ENCODE assay signal across 1 cellular context in genomic region chr16:46690281-46691178, GRCh38.
TF ChIP-seq lines count a peak whose summit lies in the region.

No MANE protein-coding gene starts in this region.

TF ChIP-seq in HepG2, 621 proteins besides CTCF, POLR2A, EP300 and RAD21 (continued from another document and continues in another):
- no peak for TF ChIP-seq ZNF562 (CRISPR knock-in tag; IDR thresholded peaks at IDR 0.05; ENCODE audit: borderline replicate concordance)
- no peak for TF ChIP-seq ZNF543 (CRISPR knock-in tag; IDR thresholded peaks at IDR 0.05)
- peak; percentile 73 for TF ChIP-seq CEBPG (CRISPR knock-in tag; IDR thresholded peaks at IDR 0.05)
- no peak for TF ChIP-seq HOXA9 (CRISPR knock-in tag; IDR thresholded peaks at IDR 0.05; ENCODE audit: borderline replicate concordance)
- no peak for TF ChIP-seq DDIT3 (CRISPR knock-in tag; IDR thresholded peaks at IDR 0.05)
- no peak for TF ChIP-seq PHB2 (IDR thresholded peaks at IDR 0.05; ENCODE audit: partially characterized antibody)
- no peak for TF ChIP-seq NFAT5 (CRISPR knock-in tag; IDR thresholded peaks at IDR 0.05)
- TF ChIP-seq SOX13 (IDR thresholded peaks at IDR 0.05) = no peak
- TF ChIP-seq SOX13 (CRISPR knock-in tag; conservative IDR thresholded peaks at IDR 0.05 in 1 of 2, IDR thresholded peaks at IDR 0.05 in 1 of 2) = peak in 1 of 2 experiments; percentile 56; a peak in 2 of 4 replicates
- TF ChIP-seq ZNF230 (CRISPR knock-in tag; IDR thresholded peaks at IDR 0.05) = no peak
- TF ChIP-seq HMG20A (CRISPR knock-in tag; IDR thresholded peaks at IDR 0.05; ENCODE audit: borderline replicate concordance) = peak; percentile 37; the same call in 1 of the 2 replicates
- TF ChIP-seq KIAA2018 (CRISPR knock-in tag; IDR thresholded peaks at IDR 0.05; ENCODE audit: borderline replicate concordance) = no peak
- TF ChIP-seq SALL1 (CRISPR knock-in tag; IDR thresholded peaks at IDR 0.05) = peak; percentile 74
- TF ChIP-seq NCOR1 (IDR thresholded peaks at IDR 0.05; ENCODE audit: borderline replicate concordance, low read length) = no peak
- no peak for TF ChIP-seq ZNF354B (CRISPR knock-in tag; IDR thresholded peaks at IDR 0.05)
- no peak for TF ChIP-seq MTF1 (CRISPR knock-in tag; IDR thresholded peaks at IDR 0.05)
- TF ChIP-seq ZFAT (CRISPR knock-in tag; conservative IDR thresholded peaks at IDR 0.05) = no peak
- TF ChIP-seq ZNF563 (CRISPR knock-in tag; IDR thresholded peaks at IDR 0.05) = no peak
- no peak for TF ChIP-seq DBP (CRISPR knock-in tag; IDR thresholded peaks at IDR 0.05; ENCODE audit: not compliant biosample characterization)
- TF ChIP-seq ZNF468 (CRISPR knock-in tag; IDR thresholded peaks at IDR 0.05) = no peak
- peak; percentile 36; the same call in 1 of the 2 replicates for TF ChIP-seq IRF2 (CRISPR knock-in tag; IDR thresholded peaks at IDR 0.05)
- TF ChIP-seq SUZ12 (IDR thresholded peaks at IDR 0.05; ENCODE audit: low read depth, low read length) = no peak
- no peak for TF ChIP-seq TBX3 (IDR thresholded peaks at IDR 0.05; ENCODE audit: borderline replicate concordance)
- TF ChIP-seq ZNF530 (CRISPR knock-in tag; IDR thresholded peaks at IDR 0.05; ENCODE audit: low read depth) = no peak
- TF ChIP-seq SRSF1 (optimal IDR thresholded peaks at IDR 0.05; ENCODE audit: low read depth, low read length) = no peak
- TF ChIP-seq GLMP (CRISPR knock-in tag; IDR thresholded peaks at IDR 0.05; ENCODE audit: borderline replicate concordance) = no peak
- peak; percentile 39; the same call in 1 of the 2 replicates for TF ChIP-seq IKZF5 (CRISPR knock-in tag; IDR thresholded peaks at IDR 0.05)
- peak; percentile 41; the same call in 1 of the 2 replicates for TF ChIP-seq THAP11 (CRISPR knock-in tag; IDR thresholded peaks at IDR 0.05)
- no peak for TF ChIP-seq JUNB (CRISPR knock-in tag; IDR thresholded peaks at IDR 0.05; ENCODE audit: borderline replicate concordance)
- no peak; the same call in 1 of the 2 replicates for TF ChIP-seq ZNF800 (CRISPR knock-in tag; IDR thresholded peaks at IDR 0.05)
- TF ChIP-seq ZNF12 (CRISPR knock-in tag; IDR thresholded peaks at IDR 0.05) = 0 out of 2 replicates have a peak, but pooled peaks have one; percentile 52
- no peak for TF ChIP-seq RFXANK (CRISPR knock-in tag; IDR thresholded peaks at IDR 0.05)
- no peak for TF ChIP-seq TRIM24 (CRISPR knock-in tag; IDR thresholded peaks at IDR 0.05)
- no peak for TF ChIP-seq NCOA5 (CRISPR knock-in tag; IDR thresholded peaks at IDR 0.05)
- peak; percentile 73 for TF ChIP-seq ZMYM4 (CRISPR knock-in tag; IDR thresholded peaks at IDR 0.05)
- no peak for TF ChIP-seq RNF219 (CRISPR knock-in tag; IDR thresholded peaks at IDR 0.05)
- no peak for TF ChIP-seq HES4 (CRISPR knock-in tag; IDR thresholded peaks at IDR 0.05; ENCODE audit: borderline replicate concordance)
- TF ChIP-seq PHF21A (CRISPR knock-in tag; IDR thresholded peaks at IDR 0.05) = peak; percentile 52; the same call in 1 of the 2 replicates
